ENCODE assay signal across 1 cellular context in the genomic region with DNA sequence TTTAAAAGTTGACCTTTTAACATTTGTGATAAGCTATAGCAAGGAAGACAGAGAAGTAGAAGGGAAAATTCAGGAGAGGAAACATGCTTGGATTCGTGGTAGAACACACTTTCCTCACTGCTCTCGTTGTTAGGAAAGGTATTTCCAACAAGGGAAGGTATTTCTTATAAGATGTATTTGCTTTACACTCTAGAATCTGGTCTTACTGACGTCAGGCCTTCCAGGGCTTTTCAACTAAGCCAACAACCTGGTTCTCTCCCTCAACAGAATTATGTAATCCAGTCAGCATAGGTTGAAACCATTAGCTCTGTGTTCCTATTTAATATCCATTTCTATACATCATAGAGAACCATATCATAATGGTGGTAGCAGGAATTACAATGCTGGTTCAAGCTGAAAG.
TF ChIP-seq lines count a peak whose summit lies in the region.

No MANE protein-coding gene starts in this region.

TF ChIP-seq in GM23338, 12 proteins besides CTCF, POLR2A, EP300 and RAD21 (continued from another document):
- TF ChIP-seq POLR2AphosphoS5 (IDR thresholded peaks at IDR 0.05; ENCODE audit: low read depth) = no peak
- TF ChIP-seq, protein P1, sequence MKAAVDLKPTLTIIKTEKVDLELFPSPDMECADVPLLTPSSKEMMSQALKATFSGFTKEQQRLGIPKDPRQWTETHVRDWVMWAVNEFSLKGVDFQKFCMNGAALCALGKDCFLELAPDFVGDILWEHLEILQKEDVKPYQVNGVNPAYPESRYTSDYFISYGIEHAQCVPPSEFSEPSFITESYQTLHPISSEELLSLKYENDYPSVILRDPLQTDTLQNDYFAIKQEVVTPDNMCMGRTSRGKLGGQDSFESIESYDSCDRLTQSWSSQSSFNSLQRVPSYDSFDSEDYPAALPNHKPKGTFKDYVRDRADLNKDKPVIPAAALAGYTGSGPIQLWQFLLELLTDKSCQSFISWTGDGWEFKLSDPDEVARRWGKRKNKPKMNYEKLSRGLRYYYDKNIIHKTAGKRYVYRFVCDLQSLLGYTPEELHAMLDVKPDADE (IDR thresholded peaks at IDR 0.05) = no peak
- TF ChIP-seq, protein P2, sequence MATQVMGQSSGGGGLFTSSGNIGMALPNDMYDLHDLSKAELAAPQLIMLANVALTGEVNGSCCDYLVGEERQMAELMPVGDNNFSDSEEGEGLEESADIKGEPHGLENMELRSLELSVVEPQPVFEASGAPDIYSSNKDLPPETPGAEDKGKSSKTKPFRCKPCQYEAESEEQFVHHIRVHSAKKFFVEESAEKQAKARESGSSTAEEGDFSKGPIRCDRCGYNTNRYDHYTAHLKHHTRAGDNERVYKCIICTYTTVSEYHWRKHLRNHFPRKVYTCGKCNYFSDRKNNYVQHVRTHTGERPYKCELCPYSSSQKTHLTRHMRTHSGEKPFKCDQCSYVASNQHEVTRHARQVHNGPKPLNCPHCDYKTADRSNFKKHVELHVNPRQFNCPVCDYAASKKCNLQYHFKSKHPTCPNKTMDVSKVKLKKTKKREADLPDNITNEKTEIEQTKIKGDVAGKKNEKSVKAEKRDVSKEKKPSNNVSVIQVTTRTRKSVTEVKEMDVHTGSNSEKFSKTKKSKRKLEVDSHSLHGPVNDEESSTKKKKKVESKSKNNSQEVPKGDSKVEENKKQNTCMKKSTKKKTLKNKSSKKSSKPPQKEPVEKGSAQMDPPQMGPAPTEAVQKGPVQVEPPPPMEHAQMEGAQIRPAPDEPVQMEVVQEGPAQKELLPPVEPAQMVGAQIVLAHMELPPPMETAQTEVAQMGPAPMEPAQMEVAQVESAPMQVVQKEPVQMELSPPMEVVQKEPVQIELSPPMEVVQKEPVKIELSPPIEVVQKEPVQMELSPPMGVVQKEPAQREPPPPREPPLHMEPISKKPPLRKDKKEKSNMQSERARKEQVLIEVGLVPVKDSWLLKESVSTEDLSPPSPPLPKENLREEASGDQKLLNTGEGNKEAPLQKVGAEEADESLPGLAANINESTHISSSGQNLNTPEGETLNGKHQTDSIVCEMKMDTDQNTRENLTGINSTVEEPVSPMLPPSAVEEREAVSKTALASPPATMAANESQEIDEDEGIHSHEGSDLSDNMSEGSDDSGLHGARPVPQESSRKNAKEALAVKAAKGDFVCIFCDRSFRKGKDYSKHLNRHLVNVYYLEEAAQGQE (IDR thresholded peaks at IDR 0.05; ENCODE audit: unreplicated experiment) = no peak
- TF ChIP-seq JUNB (IDR thresholded peaks at IDR 0.05; ENCODE audit: unreplicated experiment) = no peak
